In the genomic region with DNA sequence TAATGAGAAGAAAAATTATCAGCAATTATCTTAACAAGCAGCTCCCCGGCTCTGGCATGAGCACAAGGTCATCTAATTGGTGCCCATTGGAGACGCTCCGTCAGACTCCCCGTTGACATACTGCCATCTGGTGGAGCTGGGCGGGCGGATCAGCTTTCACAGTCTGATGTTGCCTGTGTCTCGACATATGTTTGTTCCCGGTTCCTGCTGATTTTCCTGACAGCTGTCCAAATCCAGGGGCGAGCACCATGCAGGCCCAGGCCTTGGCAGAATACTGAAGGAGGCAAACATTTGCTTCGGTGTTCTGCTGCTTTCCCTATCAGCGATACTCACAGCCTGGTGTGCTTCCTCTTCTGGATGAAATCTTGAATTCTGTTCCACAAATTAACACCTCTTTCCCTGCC, we compare ENCODE assay signal across 8 cellular contexts. TPM values are rescaled to one million over a fixed set of nuclear protein-coding genes. Genes with fewer than 3 reads are reported as not detected.
DNase-seq lines count a peak whose midpoint lies in the region; ATAC-seq, FAIRE-seq and TF ChIP-seq lines count a peak whose summit lies in the region.

No MANE protein-coding gene starts in this region.

- TF ChIP-seq CTCF in D721Med (IDR thresholded peaks at IDR 0.05; ENCODE audit: insufficient read depth, missing control alignments) (peak; percentile 95), Panc1 (IDR thresholded peaks at IDR 0.05) (peak; percentile 97), stomach (IDR thresholded peaks at IDR 0.05) (peak in 5 of 7 experiments; percentile 64 to 87 (median 83))

- POLR2A ChIA-PET in Panc1 (lab: Charles Lee), result no interaction called here

- H3K4me2 ChIP-seq in Karpas-422 (ENCODE audit: low read depth, low read length, poor library complexity, severe bottlenecking), result no peak overlapping the region

- CTCF ChIA-PET in Panc1 (lab: Charles Lee), result interaction anchor here (0.6 to 1.2 kb wide), 8 partner anchors 18 to 447 kb away, joined by 3 to 6 read pairs (median 4); no protein-coding TSS in a partner anchor

- ATAC-seq in GM21529 (IDR thresholded peaks at IDR 0.05; ENCODE audit: unreplicated experiment) (peak; percentile 94), Panc1 (peak; percentile 99)

- H3K4me1 ChIP-seq in Karpas-422 (ENCODE audit: low read length) (no peaks in the 10 kb centered on the region), Panc1 (ENCODE audit: control insufficient read depth, insufficient read depth, low read length) (peaks cover 6% of the 10 kb centered on the region; the same call in 1 of the 2 replicates), neuron (ENCODE audit: insufficient read depth, low read length) (peaks cover 2% of the 10 kb centered on the region), stomach (peaks cover 0 to 10% (median 3%) of the 10 kb centered on the region in 4 donors)

- no peak for TF ChIP-seq POLR2A in stomach (IDR thresholded peaks at IDR 0.05)

- H4K20me1 ChIP-seq in Karpas-422 (ENCODE audit: insufficient read depth, low read depth, low read length), result no peaks in the 10 kb centered on the region

- intact Hi-C loops in Panc1 (cut with micrococcal nuclease; ENCODE audit: unreplicated experiment) (loop anchor here (2.0 to 10.0 kb wide), 4 partner anchors 105 to 450 kb away; no protein-coding TSS in a partner anchor), stomach (cut with DNase I; ENCODE audit: low total_unique reads) (loop anchor here (5.0 kb wide), 1 partner anchor 215 kb away; no protein-coding TSS in a partner anchor)

- H3K9ac ChIP-seq in Karpas-422 (ENCODE audit: low read length), result no peak overlapping the region

- no peak overlapping the region for H3K27ac ChIP-seq in Karpas-422 (ENCODE audit: low read length)
- H3K27ac ChIP-seq in Panc1 (ENCODE audit: low read length), result peak overlapping the region; percentile 52; the same call in 1 of the 2 replicates
- no peak overlapping the region for H3K27ac ChIP-seq in stomach

- no peak for FAIRE-seq in D721Med (lab: Jason Lieb, UNC)

- H3K9me2 ChIP-seq in Karpas-422 (replicated peaks; ENCODE audit: insufficient read depth, low read length), result no peaks in the 10 kb centered on the region

- H3K36me3 ChIP-seq in Karpas-422 (ENCODE audit: insufficient read depth, low read length) (no peaks in the 10 kb centered on the region), Panc1 (ENCODE audit: control insufficient read depth, insufficient read depth, low read length) (no peaks in the 10 kb centered on the region), neuron (ENCODE audit: insufficient read depth, low read length) (no peaks in the 10 kb centered on the region), stomach (no peaks in the 10 kb centered on the region)

- WGBS in stomach, 5 donors, result 0 to 2% (median 1%) methylated on average over 11 of the region's 11 CpGs

- BruUV-seq in Panc1 (replicated peaks; lab: Mats Ljungman, UMichigan), result no TSS peak

- no peaks in the 10 kb centered on the region for H3K79me2 ChIP-seq in Karpas-422 (ENCODE audit: low read length)

- H3K27me3 ChIP-seq in Karpas-422 (ENCODE audit: low read length) (no peaks in the 10 kb centered on the region), Panc1 (ENCODE audit: control insufficient read depth, insufficient read depth, low read length) (no peaks in the 10 kb centered on the region), neuron (ENCODE audit: insufficient read depth, low read length) (no peaks in the 10 kb centered on the region), stomach (no peaks in the 10 kb centered on the region)

- H3K4me3 ChIP-seq in Karpas-422 (ENCODE audit: low read length) (no peak overlapping the region), Panc1 (ENCODE audit: low read depth in 2 of 2, low read length in 2 of 2) (no peak overlapping the region), neuron (ENCODE audit: low read length) (no peak overlapping the region), stomach (no peak overlapping the region)

- TF ChIP-seq EP300 in stomach (IDR thresholded peaks at IDR 0.05), result no peak

- DNase-seq in D721Med (ENCODE audit: insufficient read length, low spot score) (peak; percentile 48), Karpas-422 (peak; percentile 74), Panc1 (ENCODE audit: low read depth, low spot score) (peak; percentile 64), activated T-helper 1 cell treated with Interleukin-2 at 50 U/mL for 16 hours (ENCODE audit: low read depth) (peak; percentile 26), fibroblast of the conjunctiva (ENCODE audit: low read depth) (peak; percentile 68), stomach (peak; percentile 92)

- in situ Hi-C loops in Panc1 (cut with HindIII; ENCODE audit: low pct_unique_long_range_greater_than_20kb, low sequenced_read_pairs), result no loop called here

- H2AFZ ChIP-seq in Karpas-422 (ENCODE audit: low read length) (no peak overlapping the region), neuron (ENCODE audit: low read depth, low read length) (peak overlapping the region; percentile 67)

- H3K9me3 ChIP-seq in Karpas-422 (ENCODE audit: low read length) (no peaks in the 10 kb centered on the region), Panc1 (ENCODE audit: control insufficient read depth, insufficient read depth, low read depth, low read length) (no peaks in the 10 kb centered on the region), neuron (ENCODE audit: low read length) (no peaks in the 10 kb centered on the region), stomach (no peaks in the 10 kb centered on the region)

RNA-seq across cellular contexts. Expression of gene BARX2, which starts 43.8 kb away (rescaled TPM):
- total RNA-seq in Karpas-422 (2014; rRNA removed; shearing (Covaris generic); ENCODE audit: low replicate concordance), result not detected in 2 replicates
- total RNA-seq in Panc1 (2021; ENCODE audit: unreplicated experiment), result 3.9 TPM
- 1.5 TPM for polyA plus RNA-seq in Panc1 (2012; ENCODE audit: insufficient read length)
- total RNA-seq in stomach, result 1 to 10 TPM in 4 of 5 donors, not detected in 1; 1.5 to 3.6 (median 2.3) TPM
- 10 to 100 TPM in 1 of 3 donors, 1 to 10 TPM in 2; 1.1 to 27.7 (median 4.6) TPM for polyA plus RNA-seq in stomach

Comparison
In these comparisons a context has a peak if more than half of its experiments do, and no peak if none do; other contexts are left out.
1. DNase-seq: peak in every context shown above with its lines; median percentile 92 in stomach; 74 in Karpas-422; 68 in fibroblast of the conjunctiva; 64 in Panc1; 48 in D721Med; 26 in activated T-helper 1 cell treated with Interleukin-2 at 50 U/mL for 16 hours.